1 cellular context compared by ENCODE assay signal in genomic region chr12:124279315-124279714, GRCh38.
TF ChIP-seq lines count a peak whose summit lies in the region.

No MANE protein-coding gene starts in this region.

TF ChIP-seq in H1, 55 proteins besides CTCF, POLR2A, EP300 and RAD21:
- TF ChIP-seq TAF1 (IDR thresholded peaks at IDR 0.05; ENCODE audit: low read depth, low read length) (no peak), BACH1 (IDR thresholded peaks at IDR 0.05; ENCODE audit: low read length) (no peak), CHD2 (IDR thresholded peaks at IDR 0.05; ENCODE audit: low read length) (no peak), TAF7 (optimal IDR thresholded peaks at IDR 0.05; ENCODE audit: borderline replicate concordance, low read depth, low read length) (no peak), CHD1 (IDR thresholded peaks at IDR 0.05; ENCODE audit: low read depth, low read length) (no peak), SAP30 (IDR thresholded peaks at IDR 0.05; ENCODE audit: insufficient read depth, insufficient replicate concordance, low read length) (no peak), RNF2 (IDR thresholded peaks at IDR 0.05; ENCODE audit: borderline replicate concordance, low read depth, low read length, missing control alignments, poor library complexity, severe bottlenecking) (no peak), USF2 (IDR thresholded peaks at IDR 0.05; ENCODE audit: low read length) (no peak), CBX5 (IDR thresholded peaks at IDR 0.05; ENCODE audit: low read depth, low read length) (no peak), KDM4A (IDR thresholded peaks at IDR 0.05; ENCODE audit: low read depth, low read length, severe bottlenecking) (no peak), CEBPB (IDR thresholded peaks at IDR 0.05; ENCODE audit: low read depth, low read length) (no peak)
- TF ChIP-seq, protein P1, sequence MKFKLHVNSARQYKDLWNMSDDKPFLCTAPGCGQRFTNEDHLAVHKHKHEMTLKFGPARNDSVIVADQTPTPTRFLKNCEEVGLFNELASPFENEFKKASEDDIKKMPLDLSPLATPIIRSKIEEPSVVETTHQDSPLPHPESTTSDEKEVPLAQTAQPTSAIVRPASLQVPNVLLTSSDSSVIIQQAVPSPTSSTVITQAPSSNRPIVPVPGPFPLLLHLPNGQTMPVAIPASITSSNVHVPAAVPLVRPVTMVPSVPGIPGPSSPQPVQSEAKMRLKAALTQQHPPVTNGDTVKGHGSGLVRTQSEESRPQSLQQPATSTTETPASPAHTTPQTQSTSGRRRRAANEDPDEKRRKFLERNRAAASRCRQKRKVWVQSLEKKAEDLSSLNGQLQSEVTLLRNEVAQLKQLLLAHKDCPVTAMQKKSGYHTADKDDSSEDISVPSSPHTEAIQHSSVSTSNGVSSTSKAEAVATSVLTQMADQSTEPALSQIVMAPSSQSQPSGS (IDR thresholded peaks at IDR 0.05; ENCODE audit: low read length), result no peak
TF ChIP-seq in H1: peak in this region for 0.
